ENCODE assay signal across 22 cellular contexts in genomic region chr10:88459523-88459922, GRCh38.
"Had no signal": no experiment of that assay in that cellular context is flagged by ENCODE, and none has a peak within 500 bp of the region (broad histone marks: within the 10 kb centered on the region; RNA-seq: fewer than 3 reads in every experiment).

No MANE protein-coding gene starts in this region.

- H3K4me1 ChIP-seq: neural progenitor cell had no signal

- H3K4me3 ChIP-seq: esophagus squamous epithelium, mucosa of descending colon, neural progenitor cell, ovary, tibial nerve, vagina had no signal

- H3K4me2 ChIP-seq: neural progenitor cell had no signal

- H3K27me3 ChIP-seq: esophagus squamous epithelium, neural progenitor cell, ovary, tibial nerve, vagina had no signal

- H3K36me3 ChIP-seq: esophagus squamous epithelium, neural progenitor cell, ovary, tibial nerve, vagina had no signal

- ATAC-seq: mucosa of descending colon, T-helper 17 cell had no signal

- H3K27me3 Mint-ChIP-seq: activated naive CD4-positive, alpha-beta T cell treated with anti-CD3 and anti-CD28 coated beads, Interleukin-2, amount 50 U/mL, for 24 hours; naive B cell; T-helper 17 cell had no signal

- H3K4me3 Mint-ChIP-seq: activated naive CD4-positive, alpha-beta T cell treated with anti-CD3 and anti-CD28 coated beads, Interleukin-2, amount 50 U/mL, for 24 hours; naive B cell; neural progenitor cell; T-helper 17 cell had no signal

- H3K9ac ChIP-seq: neural progenitor cell had no signal

- H3K9me3 Mint-ChIP-seq: activated naive CD4-positive, alpha-beta T cell treated with anti-CD3 and anti-CD28 coated beads, Interleukin-2, amount 50 U/mL, for 24 hours; neural progenitor cell had no signal

- DNase-seq: activated CD4-positive, alpha-beta T cell treated with anti-CD3 and anti-CD28 coated beads for 1 hour; activated CD8-positive, alpha-beta memory T cell treated with anti-CD3 and anti-CD28 coated beads for 24 hours; activated CD8-positive, alpha-beta memory T cell treated with anti-CD3 and anti-CD28 coated beads, Interleukin-2, amount 50 U/mL, for 48 hours; activated gamma-delta T cell; dermis blood vessel endothelial cell; effector memory CD4-positive, alpha-beta T cell; esophagus squamous epithelium; hippocampal formation; mesenchymal stem cell; mucosa of descending colon; naive B cell; stimulated activated naive CD4-positive, alpha-beta T cell; T-helper 17 cell had no signal

- H3K4me1 Mint-ChIP-seq: activated naive CD4-positive, alpha-beta T cell treated with anti-CD3 and anti-CD28 coated beads, Interleukin-2, amount 50 U/mL, for 24 hours had no signal

- H3K36me3 Mint-ChIP-seq: activated naive CD4-positive, alpha-beta T cell treated with anti-CD3 and anti-CD28 coated beads, Interleukin-2, amount 50 U/mL, for 24 hours; neural progenitor cell had no signal

- FAIRE-seq: astrocyte, bronchial epithelial cell, keratinocyte had no signal

- H3K9me3 ChIP-seq: esophagus squamous epithelium, mucosa of descending colon, ovary, tibial nerve, vagina had no signal

- H3K27ac ChIP-seq: esophagus squamous epithelium, neural progenitor cell, ovary, vagina, VCaP had no signal

- H2AFZ ChIP-seq: neural progenitor cell had no signal

- H3K27ac Mint-ChIP-seq: activated naive CD4-positive, alpha-beta T cell treated with anti-CD3 and anti-CD28 coated beads, Interleukin-2, amount 50 U/mL, for 24 hours; neural progenitor cell; T-helper 17 cell had no signal
